Comparison of ENCODE assay signal across 15 cellular contexts in the genomic region with DNA sequence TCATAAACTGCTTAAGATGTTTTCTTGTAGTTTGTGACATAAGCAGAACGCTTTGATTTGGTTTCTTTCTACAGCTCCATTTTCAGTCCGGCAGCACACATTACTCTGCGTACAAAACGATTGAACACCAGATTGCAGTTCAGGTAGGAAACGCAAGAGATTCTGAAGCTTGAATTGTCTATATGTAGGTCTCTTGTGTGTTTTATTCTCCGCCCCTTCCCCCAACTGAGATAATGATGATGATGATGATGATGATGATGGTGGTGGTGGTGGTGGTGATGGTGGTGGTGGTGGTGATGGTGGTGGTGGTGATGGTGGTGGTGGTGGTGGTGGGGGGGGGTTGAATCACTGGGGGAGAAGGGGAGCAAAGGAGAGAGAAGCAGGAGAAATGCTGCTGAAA.
"Had no signal": no experiment of that assay in that cellular context is flagged by ENCODE, and none has a peak within 500 bp of the region (broad histone marks: within the 10 kb centered on the region; RNA-seq: fewer than 3 reads in every experiment).

No MANE protein-coding gene starts in this region.

- H3K27me3 ChIP-seq: upper lobe of left lung had no signal

- H3K4me3 ChIP-seq: left ventricle myocardium inferior, SK-N-MC, skin epidermis, upper lobe of left lung had no signal

- H3K9me3 ChIP-seq: left ventricle myocardium inferior, upper lobe of left lung had no signal

- H3K27ac ChIP-seq: SK-N-MC had no signal

- DNase-seq: activated CD4-positive, alpha-beta T cell treated with anti-CD3 and anti-CD28 coated beads for 48 hours; activated CD8-positive, alpha-beta memory T cell treated with anti-CD3 and anti-CD28 coated beads, Interleukin-2, amount 50 U/mL, for 48 hours; activated CD8-positive, alpha-beta T cell treated with anti-CD3 and anti-CD28 coated beads, Interleukin-2, amount 10 ng/mL, durations not matched to agents 7 days and 5 days; activated naive CD4-positive, alpha-beta T cell treated with anti-CD3 and anti-CD28 coated beads, Interleukin-2, amount 50 U/mL, for 16 hours; amniotic stem cell; cortex of kidney; effector CD8-positive, alpha-beta T cell; kidney; left ventricle myocardium inferior; substantia nigra; upper lobe of left lung had no signal

- ATAC-seq: activated CD8-positive, alpha-beta T cell treated with anti-CD3 and anti-CD28 coated beads, Interleukin-2, amount 10 ng/mL, durations not matched to agents 7 days and 5 days; stimulated activated effector memory CD8-positive, alpha-beta T cell treated with anti-CD3 and anti-CD28 coated beads, Interleukin-12 subunit alpha, Interleukin-12 subunit beta, amount 100 ng/mL, for 72 hours; WTC11 had no signal
